ENCODE assay signal across 8 cellular contexts in genomic region chr3:111338059-111338698, GRCh38.
DNase-seq lines count a peak whose midpoint lies in the region; ATAC-seq, FAIRE-seq and TF ChIP-seq lines count a peak whose summit lies in the region.

No MANE protein-coding gene starts in this region.

- TF ChIP-seq EP300 in gastroesophageal sphincter (IDR thresholded peaks at IDR 0.05) = no peak

- H3K36me3 Mint-ChIP-seq in Calu3 (ENCODE audit: insufficient read depth, unreplicated experiment) = no peaks in the 10 kb centered on the region

- H3K9me3 ChIP-seq in gastroesophageal sphincter = peaks cover 0 to 10% (median 0%) of the 10 kb centered on the region in 3 donors

- H3K27me3 ChIP-seq in foreskin keratinocyte (no peaks in the 10 kb centered on the region), gastroesophageal sphincter (no peaks in the 10 kb centered on the region)

- no TSS peak for BruUV-seq in Calu3 (replicated peaks; lab: Mats Ljungman, UMichigan)

- peaks cover 3% of the 10 kb centered on the region for H3K9me3 Mint-ChIP-seq in Calu3 (ENCODE audit: low read depth, unreplicated experiment)

- TF ChIP-seq CTCF in Calu3 (IDR thresholded peaks at IDR 0.05; ENCODE audit: unreplicated experiment) (peak; percentile 47), foreskin keratinocyte (conservative IDR thresholded peaks at IDR 0.05) (peak; percentile 93), gastroesophageal sphincter (IDR thresholded peaks at IDR 0.05) (peak in 1 of 4 experiments; percentile 44)

- no peak overlapping the region for H3K27ac Mint-ChIP-seq in Calu3 (ENCODE audit: unreplicated experiment)

- H3K4me1 ChIP-seq in foreskin keratinocyte (peaks cover 10% of the 10 kb centered on the region), gastroesophageal sphincter (no peaks in the 10 kb centered on the region)

- TF ChIP-seq POLR2A in H54 (IDR thresholded peaks at IDR 0.05; ENCODE audit: low read depth, low read length) (no peak), gastroesophageal sphincter (IDR thresholded peaks at IDR 0.05) (no peak)

- no peaks in the 10 kb centered on the region for H3K27me3 Mint-ChIP-seq in Calu3 (ENCODE audit: unreplicated experiment)

- CTCF ChIA-PET in Calu3 (lab: Charles Lee) = no interaction called here

- peak; percentile 82 for FAIRE-seq in H54 (lab: Jason Lieb, UNC)

- H3K4me3 ChIP-seq in gastroesophageal sphincter = no peak overlapping the region

- 67 to 91% methylated on average over 3 to 4 of the region's 4 CpGs for WGBS in gastroesophageal sphincter (ENCODE audit: low coverage in 1 of 2), 2 donors

- ATAC-seq in foreskin keratinocyte (peak; percentile 91), HG02571 (IDR thresholded peaks at IDR 0.05; ENCODE audit: unreplicated experiment) (no peak), gastroesophageal sphincter (no peak)

- H3K36me3 ChIP-seq in gastroesophageal sphincter = no peaks in the 10 kb centered on the region

- DNase-seq in Calu3 = peak; percentile 69
- peak; percentile 7 for DNase-seq in H54 (ENCODE audit: insufficient read length, low spot score)
- DNase-seq in NCI-H526 (lab: John Stamatoyannopoulos, UW) = peak; percentile 70 to 89
- DNase-seq in activated T-cell treated with anti-CD3 and anti-CD28 coated beads for 4 hours = peak; percentile 23
- DNase-seq in foreskin keratinocyte = peak; percentile 54 to 81
- peak; percentile 74 for DNase-seq in renal cortical epithelial cell (ENCODE audit: low read depth)

- intact Hi-C loops in Calu3 (cut with micrococcal nuclease; ENCODE audit: unreplicated experiment) = loop anchor here (2.0 to 5.0 kb wide), 4 partner anchors 61 to 1806 kb away; no protein-coding TSS in a partner anchor

- no peak overlapping the region for H3K4me3 Mint-ChIP-seq in Calu3 (ENCODE audit: low read depth, unreplicated experiment)

- H3K27ac ChIP-seq in foreskin keratinocyte (no peak overlapping the region), gastroesophageal sphincter (no peak overlapping the region)

- H3K4me1 Mint-ChIP-seq in Calu3 (ENCODE audit: low read depth, unreplicated experiment) = peaks cover 13% of the 10 kb centered on the region

Comparison
In these comparisons a context has a peak if more than half of its experiments do, and no peak if none do; other contexts are left out.
1. DNase-seq: peak in every context shown above with its lines; median percentile 80 in NCI-H526; 74 in renal cortical epithelial cell; 69 in Calu3; 68 in foreskin keratinocyte; 23 in activated T-cell treated with anti-CD3 and anti-CD28 coated beads for 4 hours; 7 in H54.